In the genomic region with DNA sequence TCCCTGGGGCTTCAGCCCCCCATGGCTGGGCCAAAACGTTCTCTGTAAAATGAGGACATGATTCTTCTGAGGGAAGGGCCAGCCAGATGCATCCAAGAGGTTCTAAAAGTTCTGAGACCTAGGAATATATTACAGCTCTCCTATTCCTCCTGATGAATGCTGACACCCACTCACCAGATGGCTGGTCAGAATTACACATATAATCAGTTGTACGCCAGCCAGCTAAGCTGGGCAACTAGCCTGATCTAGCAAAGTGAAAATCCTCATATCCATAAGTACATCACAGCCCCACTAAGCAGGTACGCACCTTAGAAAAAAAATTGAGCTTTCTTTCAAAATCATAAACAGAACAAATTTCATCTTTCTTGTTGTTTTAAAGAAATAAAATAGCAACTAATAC, we compare ENCODE assay signal across 39 cellular contexts. TPM values are rescaled to one million over a fixed set of nuclear protein-coding genes. Genes with fewer than 3 reads are reported as not detected.
"Had no signal": no experiment of that assay in that cellular context is flagged by ENCODE, and none has a peak within 500 bp of the region (broad histone marks: within the 10 kb centered on the region; RNA-seq: fewer than 3 reads in every experiment).

No MANE protein-coding gene starts in this region.

- H3K4me3 Mint-ChIP-seq: activated B cell treated with CpG ODN at 0.5 μM for 24 hours; activated CD8-positive, alpha-beta T cell treated with anti-CD3 and anti-CD28 coated beads for 36 hours; activated naive CD8-positive, alpha-beta T cell; activated T-helper 1 cell treated with anti-CD3 and anti-CD28 coated beads, Interleukin-12 subunit alpha, Interleukin-12 subunit beta, Interleukin-2, Interleukin-4 antibody, amounts not matched to agents 30 ng/mL and 10 ng/mL and 1 ng/mL, durations not matched to agents 14 hours and 24 hours and 36 hours; central memory CD8-positive, alpha-beta T cell; T-cell; T-helper 1 cell treated with Interleukin-12 subunit alpha and Interleukin-12 subunit beta and Interleukin-4 antibody, amounts not matched to agents 30 μg/mL and 1 μg/mL, for 36 hours had no signal

- H3K27ac ChIP-seq: brain microvascular endothelial cell, colonic mucosa, epithelial cell of prostate, esophagus squamous epithelium, gastroesophageal sphincter, heart right ventricle, hepatocyte, VCaP had no signal

- H3K9me3 Mint-ChIP-seq: activated CD8-positive, alpha-beta T cell treated with anti-CD3 and anti-CD28 coated beads for 36 hours had no signal

- H3K4me1 Mint-ChIP-seq: activated B cell treated with CpG ODN at 0.5 μM for 24 hours, T-cell had no signal

- ATAC-seq: activated CD4-positive, CD25-positive, alpha-beta regulatory T cell treated with anti-CD3 and anti-CD28 coated beads, Interleukin-2, amount 50 U/mL, for 24 hours; activated CD8-positive, alpha-beta T cell treated with anti-CD3 and anti-CD28 coated beads for 36 hours; gastroesophageal sphincter; heart right ventricle; T-cell had no signal

- H3K27me3 ChIP-seq: brain microvascular endothelial cell, colonic mucosa, esophagus squamous epithelium, gastroesophageal sphincter, hepatocyte had no signal

- H3K36me3 ChIP-seq: brain microvascular endothelial cell, colonic mucosa, esophagus squamous epithelium, gastroesophageal sphincter, heart right ventricle had no signal

- H3K27ac Mint-ChIP-seq: activated B cell treated with CpG ODN at 0.5 μM for 24 hours; activated CD8-positive, alpha-beta T cell treated with anti-CD3 and anti-CD28 coated beads for 36 hours; activated naive CD8-positive, alpha-beta T cell; activated T-helper 1 cell treated with anti-CD3 and anti-CD28 coated beads, Interleukin-12 subunit alpha, Interleukin-12 subunit beta, Interleukin-2, Interleukin-4 antibody, amounts not matched to agents 30 ng/mL and 10 ng/mL and 1 ng/mL, durations not matched to agents 14 hours and 24 hours and 36 hours; T-cell; T-helper 1 cell treated with Interleukin-12 subunit alpha and Interleukin-12 subunit beta and Interleukin-4 antibody, amounts not matched to agents 30 μg/mL and 1 μg/mL, for 36 hours had no signal

- H3K36me3 Mint-ChIP-seq: activated naive CD8-positive, alpha-beta T cell; T-cell had no signal

- DNase-seq: activated B cell treated with CpG ODN at 0.5 μM for 24 hours; activated CD4-positive, alpha-beta T cell treated with anti-CD3 and anti-CD28 coated beads for 48 hours; activated CD4-positive, alpha-beta T cell treated with anti-CD3 and anti-CD28 coated beads, Interleukin-2, amount 50 U/mL, for 1 hour; activated CD4-positive, alpha-beta T cell treated with anti-CD3 and anti-CD28 coated beads, Interleukin-2, amount 50 U/mL, for 48 hours; activated CD8-positive, alpha-beta memory T cell treated with anti-CD3 and anti-CD28 coated beads for 24 hours; activated CD8-positive, alpha-beta T cell treated with anti-CD3 and anti-CD28 coated beads for 36 hours; activated gamma-delta T cell; activated naive CD4-positive, alpha-beta T cell treated with anti-CD3 and anti-CD28 coated beads, Interleukin-2, amount 50 U/mL, for 16 hours; activated naive CD4-positive, alpha-beta T cell treated with Interleukin-2 at 50 U/mL for 16 hours; activated T-cell treated with anti-CD3 and anti-CD28 coated beads, Interleukin-2, amount 50 U/mL, for 48 hours; amniotic stem cell; brain microvascular endothelial cell; colonic mucosa; effector CD8-positive, alpha-beta T cell; esophagus squamous epithelium; foreskin melanocyte; heart right ventricle; T-cell; T1000 had no signal

- H3K4me1 ChIP-seq: colonic mucosa, esophagus squamous epithelium, gastroesophageal sphincter, heart right ventricle had no signal

- H3K4me3 ChIP-seq: colonic mucosa, esophagus squamous epithelium, gastroesophageal sphincter, heart right ventricle, hepatocyte had no signal

- H3K9me3 ChIP-seq: colonic mucosa, esophagus squamous epithelium, gastroesophageal sphincter, heart right ventricle had no signal

- H3K27me3 Mint-ChIP-seq: activated B cell treated with CpG ODN at 0.5 μM for 24 hours; activated CD8-positive, alpha-beta T cell treated with anti-CD3 and anti-CD28 coated beads for 36 hours; activated naive CD8-positive, alpha-beta T cell; central memory CD8-positive, alpha-beta T cell; T-cell had no signal

RNA-seq across cellular contexts. Expression of a gene that starts 34.8 kb away (rescaled TPM):
- total RNA-seq: activated B cell treated with CpG ODN at 0.5 μM for 24 hours; activated CD8-positive, alpha-beta T cell treated with anti-CD3 and anti-CD28 coated beads for 36 hours; activated T-helper 1 cell treated with anti-CD3 and anti-CD28 coated beads, Interleukin-12 subunit alpha, Interleukin-12 subunit beta, Interleukin-2, Interleukin-4 antibody, amounts not matched to agents 30 ng/mL and 10 ng/mL and 1 ng/mL, durations not matched to agents 14 hours and 24 hours and 36 hours; astrocyte; bronchial epithelial cell; cardiac septum; colonic mucosa; dermis microvascular lymphatic vessel endothelial cell; endothelial cell of umbilical vein; esophagus squamous epithelium; fibroblast of lung; fibroblast of villous mesenchyme; glomerular endothelial cell; heart right ventricle; hepatocyte; T-cell; T-helper 2 cell treated with Interferon-gamma antibody and Interleukin-4, amounts not matched to agents 100 ng/mL and 5 ng/mL, for 36 hours had no signal
- polyA plus RNA-seq: adipose tissue, endothelial cell of umbilical vein, esophagus, fibroblast of lung, hepatocyte had no signal
